In genomic region chr3:50816896-50817295, GRCh38 we compare ENCODE assay signal across 17 cellular contexts.
DNase-seq lines count a peak whose midpoint lies in the region; ATAC-seq and TF ChIP-seq lines count a peak whose summit lies in the region.
"Had no signal": no experiment of that assay in that cellular context is flagged by ENCODE, and none has a peak within 500 bp of the region (broad histone marks: within the 10 kb centered on the region; RNA-seq: fewer than 3 reads in every experiment).

No MANE protein-coding gene starts in this region.

- intact Hi-C loops in natural killer cell (cut with micrococcal nuclease) (no loop called here), A673 (cut with micrococcal nuclease; ENCODE audit: unreplicated experiment) (no loop called here)

- peaks cover 10% of the 10 kb centered on the region; the same call in 1 of the 2 replicates for H3F3A ChIP-seq in GM23338 (replicated peaks; ENCODE audit: low read depth)

- H3K9ac ChIP-seq in HUES6 (ENCODE audit: low read length) (peak overlapping the region; percentile 81), trophoblast cell (ENCODE audit: low read length) (no peak overlapping the region)
- H3K9ac ChIP-seq: BLaER1 treated with 17β-estradiol and CSF1 and Interleukin-3, amounts not matched to agents 10 nM and 100 nM; KMS-11 had no signal

- H3K9me2 ChIP-seq in GM23338 (ENCODE audit: insufficient read depth), result no peaks in the 10 kb centered on the region

- H3K18ac ChIP-seq in trophoblast cell (ENCODE audit: low read length), result peak overlapping the region; percentile 46

- H3K79me2 ChIP-seq in GM23338 (replicated peaks; ENCODE audit: insufficient read depth), result peaks cover 17% of the 10 kb centered on the region
- H3K79me2 ChIP-seq in trophoblast cell (ENCODE audit: control insufficient read depth, insufficient read depth, low read length, poor library complexity), result no peaks in the 10 kb centered on the region

- WGBS in trophoblast cell (ENCODE audit: extremely low coverage, insufficient coverage, insufficient read length), result no CpG with 5 or more reads among the region's 3 CpGs

- H3K79me1 ChIP-seq in trophoblast cell (ENCODE audit: low read length), result peaks cover 17% of the 10 kb centered on the region

- POLR2A ChIA-PET in A673 (lab: Charles Lee; ENCODE audit: low non-redundant PET), result no interaction called here

- H2AFZ ChIP-seq in GM23338 (no peak overlapping the region), trophoblast cell (ENCODE audit: insufficient read depth, low read length, poor library complexity) (no peak overlapping the region)

- H2BK120ac ChIP-seq in trophoblast cell (ENCODE audit: insufficient read depth, low read length, poor library complexity), result peak overlapping the region; percentile 91

- H2BK5ac ChIP-seq in trophoblast cell (ENCODE audit: low read depth, low read length, poor library complexity), result peak overlapping the region; percentile 64

- H3K4me1 Mint-ChIP-seq in GM23338 (peaks cover 39% of the 10 kb centered on the region), natural killer cell (no peaks in the 10 kb centered on the region)

- no peak overlapping the region for H4K12ac ChIP-seq in trophoblast cell (ENCODE audit: low read depth, low read length)

- H3K4me1 ChIP-seq in GM23338 (ENCODE audit: insufficient read depth), result peaks cover 34% of the 10 kb centered on the region
- peaks cover 46% of the 10 kb centered on the region for H3K4me1 ChIP-seq in HUES6 (ENCODE audit: control insufficient read depth, insufficient read depth, low read length)
- peaks cover 8 to 18% of the 10 kb centered on the region in 2 experiments for H3K4me1 ChIP-seq in trophoblast cell (ENCODE audit: control insufficient read depth in 1 of 2, insufficient read depth in 2 of 2, low read length in 2 of 2)
- no peaks in the 10 kb centered on the region for H3K4me1 ChIP-seq in A673 (ENCODE audit: insufficient read depth, low read length, poor library complexity, severe bottlenecking)
- H3K4me1 ChIP-seq: BLaER1 treated with 17β-estradiol and CSF1 and Interleukin-3, amounts not matched to agents 10 nM and 100 nM had no signal

- H4K8ac ChIP-seq in trophoblast cell (ENCODE audit: low read depth, low read length), result no peak overlapping the region

- peak overlapping the region; percentile 47 for H3K4ac ChIP-seq in trophoblast cell (ENCODE audit: low read depth, low read length)

- BruUV-seq in A673 (replicated peaks; lab: Mats Ljungman, UMichigan), result no TSS peak

- no peak overlapping the region for H2AK5ac ChIP-seq in trophoblast cell (ENCODE audit: low read length)

- H2BK12ac ChIP-seq in trophoblast cell (ENCODE audit: low read length), result peak overlapping the region; percentile 86

- peak overlapping the region; percentile 63 for H3K14ac ChIP-seq in trophoblast cell (ENCODE audit: low read length)

- peak overlapping the region; percentile 98 for H3K27ac ChIP-seq in GM23338 (ENCODE audit: low read depth)
- H3K27ac ChIP-seq in HUES6 (ENCODE audit: low read depth, low read length), result peak overlapping the region; percentile 98
- peak overlapping the region; percentile 67 for H3K27ac ChIP-seq in epithelial cell of prostate
- H3K27ac ChIP-seq in trophoblast cell (ENCODE audit: low read depth, low read length), result peak overlapping the region; percentile 81
- H3K27ac ChIP-seq in A673 (ENCODE audit: low read depth, low read length, poor library complexity, severe bottlenecking), result no peak overlapping the region
- H3K27ac ChIP-seq: BLaER1 treated with 17β-estradiol and CSF1 and Interleukin-3, amounts not matched to agents 10 nM and 100 nM; HL-60; KMS-11 had no signal

- H3K4me3 ChIP-seq in GM23338, result peak overlapping the region; percentile 15; the same call in 1 of the 2 replicates
- H3K4me3 ChIP-seq in HUES6 (ENCODE audit: low read depth, low read length), result peak overlapping the region; percentile 25; the same call in 1 of the 2 replicates
- H3K4me3 ChIP-seq in trophoblast cell (ENCODE audit: low read depth, low read length), result no peak overlapping the region
- H3K4me3 ChIP-seq in A673 (ENCODE audit: low read depth, low read length, poor library complexity, severe bottlenecking), result no peak overlapping the region
- H3K4me3 ChIP-seq: BLaER1 treated with 17β-estradiol and CSF1 and Interleukin-3, amounts not matched to agents 10 nM and 100 nM; GM12878 had no signal

- H3K9me3 Mint-ChIP-seq in GM23338 (peaks cover 15% of the 10 kb centered on the region; the same call in 2 of the 3 replicates), natural killer cell (no peaks in the 10 kb centered on the region)

- no peaks in the 10 kb centered on the region for H3K27me3 Mint-ChIP-seq in GM23338 (ENCODE audit: insufficient read depth, low read depth, poor library complexity)
- H3K27me3 Mint-ChIP-seq in natural killer cell (ENCODE audit: low read depth in 2 of 2), result peaks cover 3 to 12% of the 10 kb centered on the region in 2 donors

- H3K36me3 ChIP-seq in GM23338 (ENCODE audit: insufficient read depth), result no peaks in the 10 kb centered on the region; the same call in 1 of the 2 replicates
- no peaks in the 10 kb centered on the region for H3K36me3 ChIP-seq in HUES6 (ENCODE audit: control insufficient read depth, insufficient read depth, low read length)
- H3K36me3 ChIP-seq in trophoblast cell (ENCODE audit: control insufficient read depth in 1 of 2, insufficient read depth in 2 of 2, low read length in 2 of 2), result no peaks in the 10 kb centered on the region
- H3K36me3 ChIP-seq in A673 (ENCODE audit: insufficient read depth, low read length, poor library complexity, severe bottlenecking), result no peaks in the 10 kb centered on the region
- H3K36me3 ChIP-seq: BLaER1 treated with 17β-estradiol and CSF1 and Interleukin-3, amounts not matched to agents 10 nM and 100 nM had no signal

- H3K9me3 ChIP-seq in HUES6 (ENCODE audit: control insufficient read depth, insufficient read depth, low read depth, low read length), result peaks cover 4% of the 10 kb centered on the region; the same call in 1 of the 2 replicates
- no peaks in the 10 kb centered on the region for H3K9me3 ChIP-seq in trophoblast cell (ENCODE audit: insufficient read depth, low read depth, low read length)
- H3K9me3 ChIP-seq in A673 (ENCODE audit: low read depth, low read length, poor library complexity, severe bottlenecking), result no peaks in the 10 kb centered on the region

- peak overlapping the region; percentile 84 for H4K91ac ChIP-seq in trophoblast cell (ENCODE audit: low read depth, low read length)

- no peak for TF ChIP-seq CTCF in GM23338 (conservative IDR thresholded peaks at IDR 0.05; ENCODE audit: low read depth in 2 of 2)
- no peak for TF ChIP-seq CTCF in natural killer cell (IDR thresholded peaks at IDR 0.05)
- no peak for TF ChIP-seq CTCF in A673 (conservative IDR thresholded peaks at IDR 0.05; ENCODE audit: low read depth, low read length)

- H3K36me3 Mint-ChIP-seq in GM23338 (ENCODE audit: low read depth) (peaks cover 12% of the 10 kb centered on the region; the same call in 2 of the 3 replicates), natural killer cell (no peaks in the 10 kb centered on the region)

- CTCF ChIA-PET in A673 (lab: Charles Lee), result no interaction called here

- H3K4me3 Mint-ChIP-seq in GM23338 (no peak overlapping the region), natural killer cell (no peak overlapping the region)

- ATAC-seq in GM23338 (peak; percentile 8; the same call in 2 of the 3 replicates), natural killer cell (no peak)
- ATAC-seq: GM12878, HepG2, Panc1 had no signal

- no peak for DNase-seq in GM23338 (ENCODE audit: low spot score)
- DNase-seq in epithelial cell of prostate (ENCODE audit: low read depth, low spot score), result no peak
- peak in 1 of 2 donors; percentile 40 for DNase-seq in trophoblast cell
- no peak for DNase-seq in natural killer cell
- DNase-seq in A673 (ENCODE audit: low spot score), result no peak
- no peak for DNase-seq in glomerular visceral epithelial cell (ENCODE audit: extremely low spot score)
- DNase-seq: NCI-H187 treated with DMSO at 0.1 percent for 48 hours, NCI-H446, NCI-H748 treated with DMSO at 0.1 percent for 48 hours, SHP77 had no signal

- H3K27ac Mint-ChIP-seq in GM23338 (peak overlapping the region; percentile 82), natural killer cell (no peak overlapping the region)

- H3K27me3 ChIP-seq in GM23338 (ENCODE audit: insufficient read depth) (no peaks in the 10 kb centered on the region), HUES6 (ENCODE audit: control insufficient read depth, insufficient read depth, low read length) (no peaks in the 10 kb centered on the region), trophoblast cell (ENCODE audit: insufficient read depth, low read length) (no peaks in the 10 kb centered on the region), A673 (replicated peaks; ENCODE audit: insufficient read depth, low read depth, low read length, poor library complexity) (no peaks in the 10 kb centered on the region)
- H3K27me3 ChIP-seq: BLaER1 treated with 17β-estradiol and CSF1 and Interleukin-3, amounts not matched to agents 10 nM and 100 nM had no signal

- peak overlapping the region; percentile 63 for H3K4me2 ChIP-seq in GM23338
- H3K4me2 ChIP-seq in trophoblast cell (ENCODE audit: low read length), result no peak overlapping the region
- H3K4me2 ChIP-seq: BLaER1 treated with 17β-estradiol and CSF1 and Interleukin-3, amounts not matched to agents 10 nM and 100 nM; KMS-11 had no signal

- H3K23ac ChIP-seq in trophoblast cell (ENCODE audit: low read length), result no peak overlapping the region

- H4K20me1 ChIP-seq in GM23338 (replicated peaks; ENCODE audit: insufficient read depth), result no peaks in the 10 kb centered on the region
- H4K20me1 ChIP-seq: BLaER1 treated with 17β-estradiol and CSF1 and Interleukin-3, amounts not matched to agents 10 nM and 100 nM had no signal

TF ChIP-seq in GM23338, 12 proteins besides CTCF, POLR2A, EP300 and RAD21 (continues in another document):
- TF ChIP-seq ETS1 (IDR thresholded peaks at IDR 0.05), result no peak

Comparison
In these comparisons a context has a peak if more than half of its experiments do, and no peak if none do; other contexts are left out.
1. H3K4me3 ChIP-seq: peak in GM23338 (single experiment) and HUES6 (single experiment); none in trophoblast cell (single experiment) and A673 (single experiment).